Comparison of ENCODE assay signal across 9 cellular contexts in the genomic region with DNA sequence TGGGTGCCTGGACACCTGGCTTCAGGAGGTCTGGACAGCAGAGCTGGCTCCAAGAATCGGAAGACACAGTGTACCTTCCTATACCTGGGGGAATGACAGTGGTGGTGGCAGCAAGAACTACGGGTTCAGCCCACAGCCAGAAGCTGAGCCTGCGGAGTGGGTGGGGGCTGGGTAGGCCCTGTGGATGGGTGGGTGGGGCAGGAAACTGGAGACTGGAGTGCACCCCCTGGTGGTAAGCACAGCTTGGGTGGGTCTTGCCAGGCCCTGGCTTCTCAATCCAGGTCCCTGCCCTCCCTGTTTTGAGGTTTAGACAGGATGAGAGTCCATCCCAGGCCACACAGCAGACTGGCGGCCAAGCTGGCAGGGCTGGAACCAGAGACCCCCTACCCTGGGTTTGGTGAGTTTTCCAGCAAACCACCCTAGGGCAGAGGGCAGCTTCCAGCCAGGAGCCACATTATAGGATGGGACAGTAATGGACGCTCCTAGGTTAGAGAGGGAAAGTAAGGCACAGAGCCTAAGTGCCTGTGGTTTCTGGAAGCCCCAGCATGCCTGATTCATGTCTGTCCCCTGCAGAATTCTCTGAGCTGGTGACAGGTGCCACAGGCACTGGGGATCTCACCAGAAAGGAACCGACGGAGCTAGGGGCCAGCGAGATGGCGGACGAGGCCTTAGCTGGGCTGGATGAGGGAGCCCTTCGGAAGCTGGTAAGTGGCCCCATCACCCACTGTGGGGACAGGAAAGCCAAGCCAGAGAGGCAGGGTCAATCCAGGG. TPM values are rescaled to one million over a fixed set of nuclear protein-coding genes. Genes with fewer than 3 reads are reported as not detected.
A peak's percentile ranks its signal among the peaks of the same experiment; 100 is the strongest.
DNase-seq lines count a peak whose midpoint lies in the region; ATAC-seq and TF ChIP-seq lines count a peak whose summit lies in the region.
"Had no signal": no experiment of that assay in that cellular context is flagged by ENCODE, and none has a peak within 500 bp of the region (broad histone marks: within the 10 kb centered on the region; RNA-seq: fewer than 3 reads in every experiment).

No MANE protein-coding gene starts in this region.

- peak overlapping the region; percentile 90 for H3K27ac ChIP-seq in RWPE2 (ENCODE audit: poor library complexity, severe bottlenecking)

- no peaks in the 10 kb centered on the region for H3K36me3 Mint-ChIP-seq in immature natural killer cell

- peak overlapping the region; percentile 53 to 88 (median 80) for H3K4me3 Mint-ChIP-seq in immature natural killer cell

- peaks cover 46% of the 10 kb centered on the region for H3K36me3 ChIP-seq in RWPE2 (ENCODE audit: low read depth)

- TF ChIP-seq CTCF in RWPE2 (IDR thresholded peaks at IDR 0.05; ENCODE audit: poor library complexity, severe bottlenecking) (peak; percentile 75), astrocyte of the cerebellum (IDR thresholded peaks at IDR 0.05; ENCODE audit: low read depth, low read length, missing control alignments) (peak; percentile 25)

- H3K27me3 ChIP-seq in RWPE2 (ENCODE audit: insufficient read depth, poor library complexity, severe bottlenecking) = no peaks in the 10 kb centered on the region

- DNase-seq in SKM-1 treated with dmso at 0.1 percent for 144 hours (lab: John Stamatoyannopoulos, UW; ENCODE audit: unreplicated experiment) (peak; percentile 20), SKM-1 (lab: John Stamatoyannopoulos, UW; ENCODE audit: unreplicated experiment) (no peak), RWPE2 (ENCODE audit: low spot score) (peak; percentile 76), astrocyte of the cerebellum (ENCODE audit: low read depth) (no peak), immature natural killer cell (peak in 1 of 3 donors; percentile 18), DMS153 (lab: John Stamatoyannopoulos, UW) (no peak)
- peak; percentile 60 for DNase-seq in stimulated activated CD4-positive, alpha-beta T cell treated with anti-CD3 and anti-CD28 coated beads, Interleukin-2, amount 100 ng/mL, for 4 hours (ENCODE audit: low read depth)

- H3K4me3 ChIP-seq in RWPE2 (ENCODE audit: severe bottlenecking) (peak overlapping the region; percentile 91), astrocyte of the cerebellum (ENCODE audit: low read depth, low read length) (peak overlapping the region; percentile 61)

- peaks cover 0 to 2% (median 2%) of the 10 kb centered on the region in 3 donors for H3K27me3 Mint-ChIP-seq in immature natural killer cell (ENCODE audit: low read depth in 3 of 3)

- in situ Hi-C loops in astrocyte of the cerebellum (cut with HindIII; ENCODE audit: low sequenced_read_pairs) = no loop called here

- no peaks in the 10 kb centered on the region for H3K9me3 ChIP-seq in RWPE2 (ENCODE audit: severe bottlenecking)

- ATAC-seq in RWPE2 (ENCODE audit: low read depth) = peak; percentile 7; the same call in 1 of the 3 replicates
- no peak for ATAC-seq in GM18519 (IDR thresholded peaks at IDR 0.05; ENCODE audit: low FRiP score, unreplicated experiment)

- H3K9me3 Mint-ChIP-seq in immature natural killer cell = no peaks in the 10 kb centered on the region

- no peak overlapping the region for H3K27ac Mint-ChIP-seq in immature natural killer cell

- H3K4me1 Mint-ChIP-seq in immature natural killer cell = peaks cover 30 to 31% of the 10 kb centered on the region in 2 donors

- H3K4me1 ChIP-seq in RWPE2 (ENCODE audit: insufficient read depth, poor library complexity, severe bottlenecking) = peaks cover 21% of the 10 kb centered on the region

RNA-seq across cellular contexts. Expression of gene SMTN, which starts 1.7 kb away (rescaled TPM):
- 1 to 10 TPM in 2 of 3 donors, under 1 TPM in 1; 0.49 to 2.7 (median 1.5) TPM for polyA plus RNA-seq in immature natural killer cell

RNA-seq across cellular contexts. Expression of gene SELENOM, which starts 24.6 kb away (rescaled TPM):
- polyA plus RNA-seq in immature natural killer cell = 10 to 100 TPM; 24.1 to 51.0 (median 33.5) TPM

RNA-seq across cellular contexts. Expression of gene INPP5J, which starts 40.0 kb away (rescaled TPM):
- polyA plus RNA-seq in immature natural killer cell = not detected

RNA-seq across cellular contexts. Expression of gene PLA2G3, which starts 57.5 kb away (rescaled TPM):
- not detected for polyA plus RNA-seq in immature natural killer cell
- polyA plus RNA-seq: neural cell had no signal

Comparison
In these comparisons a context has a peak if more than half of its experiments do, and no peak if none do; other contexts are left out.
1. DNase-seq: peak in SKM-1 treated with dmso at 0.1 percent for 144 hours (single experiment), RWPE2 (single experiment) and stimulated activated CD4-positive, alpha-beta T cell treated with anti-CD3 and anti-CD28 coated beads, Interleukin-2, amount 100 ng/mL, for 4 hours (single experiment); none in SKM-1 (single experiment), astrocyte of the cerebellum (single experiment) and DMS153 (single experiment).